ENCODE assay signal across 1 cellular context in genomic region chr2:42854207-42854818, GRCh38.
A peak's percentile ranks its signal among the peaks of the same experiment; 100 is the strongest.
TF ChIP-seq lines count a peak whose summit lies in the region.

No MANE protein-coding gene starts in this region.

TF ChIP-seq in HepG2, 621 proteins besides CTCF, POLR2A, EP300 and RAD21 (continued from another document and continues in another):
- TF ChIP-seq, protein P1, sequence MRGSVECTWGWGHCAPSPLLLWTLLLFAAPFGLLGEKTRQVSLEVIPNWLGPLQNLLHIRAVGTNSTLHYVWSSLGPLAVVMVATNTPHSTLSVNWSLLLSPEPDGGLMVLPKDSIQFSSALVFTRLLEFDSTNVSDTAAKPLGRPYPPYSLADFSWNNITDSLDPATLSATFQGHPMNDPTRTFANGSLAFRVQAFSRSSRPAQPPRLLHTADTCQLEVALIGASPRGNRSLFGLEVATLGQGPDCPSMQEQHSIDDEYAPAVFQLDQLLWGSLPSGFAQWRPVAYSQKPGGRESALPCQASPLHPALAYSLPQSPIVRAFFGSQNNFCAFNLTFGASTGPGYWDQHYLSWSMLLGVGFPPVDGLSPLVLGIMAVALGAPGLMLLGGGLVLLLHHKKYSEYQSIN (CRISPR knock-in tag; IDR thresholded peaks at IDR 0.05; ENCODE audit: borderline replicate concordance), result no peak
- TF ChIP-seq RERE (CRISPR knock-in tag; IDR thresholded peaks at IDR 0.05; ENCODE audit: low read depth) (0 out of 2 replicates have a peak, but pooled peaks have one; percentile 3), YEATS4 (CRISPR knock-in tag; IDR thresholded peaks at IDR 0.05; ENCODE audit: borderline replicate concordance) (peak; percentile 51; the same call in 1 of the 2 replicates), TBP (CRISPR knock-in tag; IDR thresholded peaks at IDR 0.05) (no peak), ZNF644 (CRISPR knock-in tag; IDR thresholded peaks at IDR 0.05; ENCODE audit: low read depth) (no peak), ZNF552 (CRISPR knock-in tag; IDR thresholded peaks at IDR 0.05; ENCODE audit: borderline replicate concordance) (no peak), ZNF205 (CRISPR knock-in tag; IDR thresholded peaks at IDR 0.05) (peak; percentile 25; the same call in 1 of the 2 replicates), ZFP82 (CRISPR knock-in tag; IDR thresholded peaks at IDR 0.05; ENCODE audit: borderline replicate concordance) (no peak), ZFP36L1 (CRISPR knock-in tag; IDR thresholded peaks at IDR 0.05) (no peak), ZNF672 (CRISPR knock-in tag; IDR thresholded peaks at IDR 0.05) (0 out of 2 replicates have a peak, but pooled peaks have one; percentile 65), ZNF709 (CRISPR knock-in tag; IDR thresholded peaks at IDR 0.05) (no peak), NCOA1 (CRISPR knock-in tag; IDR thresholded peaks at IDR 0.05) (no peak), YEATS2 (CRISPR knock-in tag; IDR thresholded peaks at IDR 0.05; ENCODE audit: borderline replicate concordance) (no peak), ZNF20 (CRISPR knock-in tag; IDR thresholded peaks at IDR 0.05) (no peak), POLR2AphosphoS5 (IDR thresholded peaks at IDR 0.05; ENCODE audit: low read depth, low read length) (no peak), ZNF124 (CRISPR knock-in tag; IDR thresholded peaks at IDR 0.05) (no peak; the same call in 1 of the 2 replicates), ZNF543 (CRISPR knock-in tag; IDR thresholded peaks at IDR 0.05) (no peak), ZNF850 (CRISPR knock-in tag; conservative IDR thresholded peaks at IDR 0.05) (no peak), ZNF160 (CRISPR knock-in tag; IDR thresholded peaks at IDR 0.05) (no peak), SUZ12 (IDR thresholded peaks at IDR 0.05; ENCODE audit: low read depth, low read length) (no peak), TBL1XR1 (IDR thresholded peaks at IDR 0.05; ENCODE audit: borderline replicate concordance, low read length, partially characterized antibody) (no peak), ZNF710 (CRISPR knock-in tag; IDR thresholded peaks at IDR 0.05; ENCODE audit: borderline replicate concordance) (peak; percentile 80; the same call in 1 of the 2 replicates)
- TF ChIP-seq, protein P2, sequence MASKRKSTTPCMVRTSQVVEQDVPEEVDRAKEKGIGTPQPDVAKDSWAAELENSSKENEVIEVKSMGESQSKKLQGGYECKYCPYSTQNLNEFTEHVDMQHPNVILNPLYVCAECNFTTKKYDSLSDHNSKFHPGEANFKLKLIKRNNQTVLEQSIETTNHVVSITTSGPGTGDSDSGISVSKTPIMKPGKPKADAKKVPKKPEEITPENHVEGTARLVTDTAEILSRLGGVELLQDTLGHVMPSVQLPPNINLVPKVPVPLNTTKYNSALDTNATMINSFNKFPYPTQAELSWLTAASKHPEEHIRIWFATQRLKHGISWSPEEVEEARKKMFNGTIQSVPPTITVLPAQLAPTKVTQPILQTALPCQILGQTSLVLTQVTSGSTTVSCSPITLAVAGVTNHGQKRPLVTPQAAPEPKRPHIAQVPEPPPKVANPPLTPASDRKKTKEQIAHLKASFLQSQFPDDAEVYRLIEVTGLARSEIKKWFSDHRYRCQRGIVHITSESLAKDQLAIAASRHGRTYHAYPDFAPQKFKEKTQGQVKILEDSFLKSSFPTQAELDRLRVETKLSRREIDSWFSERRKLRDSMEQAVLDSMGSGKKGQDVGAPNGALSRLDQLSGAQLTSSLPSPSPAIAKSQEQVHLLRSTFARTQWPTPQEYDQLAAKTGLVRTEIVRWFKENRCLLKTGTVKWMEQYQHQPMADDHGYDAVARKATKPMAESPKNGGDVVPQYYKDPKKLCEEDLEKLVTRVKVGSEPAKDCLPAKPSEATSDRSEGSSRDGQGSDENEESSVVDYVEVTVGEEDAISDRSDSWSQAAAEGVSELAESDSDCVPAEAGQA (IDR thresholded peaks at IDR 0.05; ENCODE audit: low read depth), result no peak
- TF ChIP-seq, protein P2 (CRISPR knock-in tag; IDR thresholded peaks at IDR 0.05; ENCODE audit: borderline replicate concordance), result no peak
- TF ChIP-seq, protein P3, sequence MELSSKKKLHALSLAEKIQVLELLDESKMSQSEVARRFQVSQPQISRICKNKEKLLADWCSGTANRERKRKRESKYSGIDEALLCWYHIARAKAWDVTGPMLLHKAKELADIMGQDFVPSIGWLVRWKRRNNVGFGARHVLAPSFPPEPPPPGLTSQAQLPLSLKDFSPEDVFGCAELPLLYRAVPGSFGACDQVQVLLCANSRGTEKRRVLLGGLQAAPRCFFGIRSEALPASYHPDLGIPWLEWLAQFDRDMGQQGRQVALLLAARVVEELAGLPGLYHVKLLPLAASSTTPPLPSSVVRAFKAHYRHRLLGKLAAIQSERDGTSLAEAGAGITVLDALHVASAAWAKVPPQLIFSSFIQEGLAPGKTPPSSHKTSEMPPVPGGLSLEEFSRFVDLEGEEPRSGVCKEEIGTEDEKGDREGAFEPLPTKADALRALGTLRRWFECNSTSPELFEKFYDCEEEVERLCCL (CRISPR knock-in tag; IDR thresholded peaks at IDR 0.05; ENCODE audit: borderline replicate concordance), result peak; percentile 39; the same call in 1 of the 2 replicates
- TF ChIP-seq, protein P4, sequence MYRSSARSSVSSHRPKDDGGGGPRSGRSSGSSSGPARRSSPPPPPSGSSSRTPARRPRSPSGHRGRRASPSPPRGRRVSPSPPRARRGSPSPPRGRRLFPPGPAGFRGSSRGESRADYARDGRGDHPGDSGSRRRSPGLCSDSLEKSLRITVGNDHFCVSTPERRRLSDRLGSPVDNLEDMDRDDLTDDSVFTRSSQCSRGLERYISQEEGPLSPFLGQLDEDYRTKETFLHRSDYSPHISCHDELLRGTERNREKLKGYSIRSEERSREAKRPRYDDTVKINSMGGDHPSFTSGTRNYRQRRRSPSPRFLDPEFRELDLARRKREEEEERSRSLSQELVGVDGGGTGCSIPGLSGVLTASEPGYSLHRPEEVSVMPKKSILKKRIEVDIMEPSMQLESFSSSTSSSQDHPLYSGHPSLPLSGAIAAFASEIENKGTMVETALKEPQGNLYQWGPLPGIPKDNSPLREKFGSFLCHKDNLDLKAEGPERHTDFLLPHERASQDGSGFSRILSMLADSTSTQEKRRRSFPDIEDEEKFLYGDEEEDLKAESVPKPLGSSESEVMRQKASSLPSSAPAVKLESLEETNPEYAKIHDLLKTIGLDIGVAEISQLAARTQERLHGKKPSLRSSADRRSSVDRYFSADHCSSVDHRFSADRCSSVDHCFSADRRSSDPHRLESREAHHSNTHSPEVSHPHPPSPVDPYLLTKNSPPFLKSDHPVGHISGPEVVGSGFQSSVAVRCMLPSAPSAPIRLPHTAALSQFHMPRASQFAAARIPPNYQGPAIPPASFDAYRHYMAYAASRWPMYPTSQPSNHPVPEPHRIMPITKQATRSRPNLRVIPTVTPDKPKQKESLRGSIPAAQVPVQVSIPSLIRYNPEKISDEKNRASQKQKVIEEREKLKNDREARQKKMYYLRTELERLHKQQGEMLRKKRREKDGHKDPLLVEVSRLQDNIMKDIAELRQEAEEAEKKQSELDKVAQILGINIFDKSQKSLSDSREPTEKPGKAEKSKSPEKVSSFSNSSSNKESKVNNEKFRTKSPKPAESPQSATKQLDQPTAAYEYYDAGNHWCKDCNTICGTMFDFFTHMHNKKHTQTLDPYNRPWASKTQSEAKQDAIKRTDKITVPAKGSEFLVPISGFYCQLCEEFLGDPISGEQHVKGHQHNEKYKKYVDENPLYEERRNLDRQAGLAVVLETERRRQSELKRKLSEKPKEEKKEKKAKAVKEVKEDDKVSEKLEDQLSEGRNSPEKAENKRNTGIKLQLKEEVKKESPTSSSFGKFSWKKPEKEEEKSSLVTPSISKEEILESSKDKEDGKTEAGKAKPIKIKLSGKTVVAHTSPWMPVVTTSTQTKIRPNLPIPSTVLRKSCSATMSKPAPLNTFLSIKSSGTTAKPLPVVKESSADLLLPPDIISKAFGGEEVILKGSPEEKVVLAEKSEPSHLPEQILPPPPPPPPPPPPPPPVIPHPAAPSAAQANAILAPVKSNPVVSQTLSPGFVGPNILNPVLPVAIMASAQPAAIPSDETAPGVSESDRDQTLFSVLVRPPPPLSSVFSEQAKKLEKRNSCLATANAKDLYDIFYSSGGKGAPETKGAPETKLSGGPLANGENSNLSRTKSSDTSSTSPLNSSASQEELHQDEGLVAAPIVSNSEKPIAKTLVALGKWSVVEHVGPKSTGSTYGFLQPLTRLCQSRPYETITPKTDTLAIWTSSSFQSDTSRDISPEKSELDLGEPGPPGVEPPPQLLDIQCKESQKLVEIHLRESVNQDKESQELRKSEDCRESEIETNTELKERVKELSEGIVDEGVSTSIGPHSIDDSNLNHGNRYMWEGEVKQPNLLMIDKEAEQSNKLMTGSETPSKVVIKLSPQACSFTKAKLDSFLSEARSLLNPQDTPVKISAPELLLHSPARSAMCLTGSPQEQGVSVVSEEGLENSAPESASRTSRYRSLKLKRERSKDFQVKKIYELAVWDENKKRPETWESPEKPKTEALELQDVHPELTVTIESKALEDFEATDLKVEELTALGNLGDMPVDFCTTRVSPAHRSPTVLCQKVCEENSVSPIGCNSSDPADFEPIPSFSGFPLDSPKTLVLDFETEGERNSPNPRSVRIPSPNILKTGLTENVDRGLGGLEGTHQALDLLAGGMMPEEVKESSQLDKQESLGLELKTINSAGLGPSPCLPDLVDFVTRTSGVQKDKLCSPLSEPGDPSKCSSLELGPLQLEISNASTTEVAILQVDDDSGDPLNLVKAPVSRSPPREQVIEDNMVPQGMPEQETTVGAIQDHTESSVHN (CRISPR knock-in tag; IDR thresholded peaks at IDR 0.05), result no peak; the same call in 1 of the 2 replicates
- TF ChIP-seq, protein P5, sequence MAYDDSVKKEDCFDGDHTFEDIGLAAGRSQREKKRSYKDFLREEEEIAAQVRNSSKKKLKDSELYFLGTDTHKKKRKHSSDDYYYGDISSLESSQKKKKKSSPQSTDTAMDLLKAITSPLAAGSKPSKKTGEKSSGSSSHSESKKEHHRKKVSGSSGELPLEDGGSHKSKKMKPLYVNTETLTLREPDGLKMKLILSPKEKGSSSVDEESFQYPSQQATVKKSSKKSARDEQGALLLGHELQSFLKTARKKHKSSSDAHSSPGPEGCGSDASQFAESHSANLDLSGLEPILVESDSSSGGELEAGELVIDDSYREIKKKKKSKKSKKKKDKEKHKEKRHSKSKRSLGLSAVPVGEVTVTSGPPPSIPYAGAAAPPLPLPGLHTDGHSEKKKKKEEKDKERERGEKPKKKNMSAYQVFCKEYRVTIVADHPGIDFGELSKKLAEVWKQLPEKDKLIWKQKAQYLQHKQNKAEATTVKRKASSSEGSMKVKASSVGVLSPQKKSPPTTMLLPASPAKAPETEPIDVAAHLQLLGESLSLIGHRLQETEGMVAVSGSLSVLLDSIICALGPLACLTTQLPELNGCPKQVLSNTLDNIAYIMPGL (CRISPR knock-in tag; IDR thresholded peaks at IDR 0.05; ENCODE audit: borderline replicate concordance in 1 of 2, low read depth in 1 of 2), result peak; percentile 23 to 48; a peak in 2 of 4 replicates
